ENCODE assay signal across 6 cellular contexts in genomic region chr12:8184206-8184605, GRCh38. TPM values are rescaled to one million over a fixed set of nuclear protein-coding genes. Genes with fewer than 3 reads are reported as not detected.
"Had no signal": no experiment of that assay in that cellular context is flagged by ENCODE, and none has a peak within 500 bp of the region (broad histone marks: within the 10 kb centered on the region; RNA-seq: fewer than 3 reads in every experiment).

No MANE protein-coding gene starts in this region.

RNA-seq across cellular contexts. Expression of gene ZNF705A, which starts 27.4 kb away (rescaled TPM):
- total RNA-seq: HepG2, HT-29, HT1080, IMR-90, K562 had no signal
- polyA plus RNA-seq: HepG2, IgD-negative memory B cell, IMR-90, K562 had no signal

RNA-seq across cellular contexts. Expression of gene FAM90A1, which starts 43.2 kb away (rescaled TPM):
- total RNA-seq: HepG2, HT-29, HT1080, IMR-90 had no signal
- polyA plus RNA-seq: HepG2, IgD-negative memory B cell had no signal
